In the genomic region with DNA sequence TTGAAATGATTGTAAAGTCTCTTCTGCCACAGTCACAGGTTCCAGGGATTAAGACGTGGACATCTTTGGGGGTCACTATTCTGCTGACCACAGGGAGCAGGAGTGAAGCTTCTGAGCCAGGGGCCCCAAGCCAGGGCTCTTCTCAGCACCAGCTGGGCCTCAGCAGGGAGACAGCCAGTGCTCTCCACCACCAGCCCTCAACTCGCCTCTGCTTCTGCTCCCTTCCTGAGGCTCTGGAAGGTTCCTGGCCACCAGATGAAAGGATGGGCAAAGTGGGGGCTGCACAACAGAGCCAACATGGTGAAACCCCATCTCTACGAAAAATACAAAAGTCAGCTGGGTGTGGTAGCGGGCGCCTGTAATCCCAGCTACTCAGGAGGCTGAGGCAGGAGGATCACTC, we compare ENCODE assay signal across 1 cellular context.
TF ChIP-seq lines count a peak whose summit lies in the region.

No MANE protein-coding gene starts in this region.

TF ChIP-seq in HepG2, 621 proteins besides CTCF, POLR2A, EP300 and RAD21:
- TF ChIP-seq SAP130 (CRISPR knock-in tag; IDR thresholded peaks at IDR 0.05; ENCODE audit: low read depth) (no peak), ZNF34 (CRISPR knock-in tag; IDR thresholded peaks at IDR 0.05; ENCODE audit: borderline replicate concordance) (no peak), ZNF629 (CRISPR knock-in tag; conservative IDR thresholded peaks at IDR 0.05) (no peak), ZNF333 (CRISPR knock-in tag; IDR thresholded peaks at IDR 0.05; ENCODE audit: borderline replicate concordance) (no peak), ATF1 (CRISPR knock-in tag; IDR thresholded peaks at IDR 0.05) (no peak), NFIC (IDR thresholded peaks at IDR 0.05; ENCODE audit: low read length) (no peak)
- TF ChIP-seq, protein P1, sequence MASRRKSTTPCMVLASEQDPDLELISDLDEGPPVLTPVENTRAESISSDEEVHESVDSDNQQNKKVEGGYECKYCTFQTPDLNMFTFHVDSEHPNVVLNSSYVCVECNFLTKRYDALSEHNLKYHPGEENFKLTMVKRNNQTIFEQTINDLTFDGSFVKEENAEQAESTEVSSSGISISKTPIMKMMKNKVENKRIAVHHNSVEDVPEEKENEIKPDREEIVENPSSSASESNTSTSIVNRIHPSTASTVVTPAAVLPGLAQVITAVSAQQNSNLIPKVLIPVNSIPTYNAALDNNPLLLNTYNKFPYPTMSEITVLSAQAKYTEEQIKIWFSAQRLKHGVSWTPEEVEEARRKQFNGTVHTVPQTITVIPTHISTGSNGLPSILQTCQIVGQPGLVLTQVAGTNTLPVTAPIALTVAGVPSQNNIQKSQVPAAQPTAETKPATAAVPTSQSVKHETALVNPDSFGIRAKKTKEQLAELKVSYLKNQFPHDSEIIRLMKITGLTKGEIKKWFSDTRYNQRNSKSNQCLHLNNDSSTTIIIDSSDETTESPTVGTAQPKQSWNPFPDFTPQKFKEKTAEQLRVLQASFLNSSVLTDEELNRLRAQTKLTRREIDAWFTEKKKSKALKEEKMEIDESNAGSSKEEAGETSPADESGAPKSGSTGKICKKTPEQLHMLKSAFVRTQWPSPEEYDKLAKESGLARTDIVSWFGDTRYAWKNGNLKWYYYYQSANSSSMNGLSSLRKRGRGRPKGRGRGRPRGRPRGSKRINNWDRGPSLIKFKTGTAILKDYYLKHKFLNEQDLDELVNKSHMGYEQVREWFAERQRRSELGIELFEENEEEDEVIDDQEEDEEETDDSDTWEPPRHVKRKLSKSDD (CRISPR knock-in tag; IDR thresholded peaks at IDR 0.05; ENCODE audit: low read depth): no peak
- TF ChIP-seq, protein P2, sequence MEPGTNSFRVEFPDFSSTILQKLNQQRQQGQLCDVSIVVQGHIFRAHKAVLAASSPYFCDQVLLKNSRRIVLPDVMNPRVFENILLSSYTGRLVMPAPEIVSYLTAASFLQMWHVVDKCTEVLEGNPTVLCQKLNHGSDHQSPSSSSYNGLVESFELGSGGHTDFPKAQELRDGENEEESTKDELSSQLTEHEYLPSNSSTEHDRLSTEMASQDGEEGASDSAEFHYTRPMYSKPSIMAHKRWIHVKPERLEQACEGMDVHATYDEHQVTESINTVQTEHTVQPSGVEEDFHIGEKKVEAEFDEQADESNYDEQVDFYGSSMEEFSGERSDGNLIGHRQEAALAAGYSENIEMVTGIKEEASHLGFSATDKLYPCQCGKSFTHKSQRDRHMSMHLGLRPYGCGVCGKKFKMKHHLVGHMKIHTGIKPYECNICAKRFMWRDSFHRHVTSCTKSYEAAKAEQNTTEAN (CRISPR knock-in tag; conservative IDR thresholded peaks at IDR 0.05): no peak
